In the genomic region with DNA sequence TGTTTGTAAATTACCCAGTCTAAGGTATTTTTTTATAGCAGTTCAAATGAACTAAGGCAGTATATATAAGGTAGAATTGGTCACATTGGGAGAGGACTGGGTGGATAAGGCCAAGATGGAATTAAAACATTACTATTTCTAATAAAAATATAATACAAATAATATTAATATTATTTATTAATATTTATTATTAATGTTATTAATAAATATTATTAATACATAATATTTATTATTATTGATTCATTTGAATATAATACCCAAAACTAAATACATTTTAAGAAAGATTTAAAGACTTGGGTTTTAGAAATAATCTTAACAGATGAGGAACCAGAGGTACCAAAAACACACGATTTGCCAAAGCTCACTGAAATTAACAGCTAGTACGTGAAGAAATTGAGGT, we compare ENCODE assay signal across 35 cellular contexts. TPM values are rescaled to one million over a fixed set of nuclear protein-coding genes. Genes with fewer than 3 reads are reported as not detected.
"Had no signal": no experiment of that assay in that cellular context is flagged by ENCODE, and none has a peak within 500 bp of the region (broad histone marks: within the 10 kb centered on the region; RNA-seq: fewer than 3 reads in every experiment).

No MANE protein-coding gene starts in this region.

- H3K27ac ChIP-seq: epithelial cell of prostate, esophagus squamous epithelium, gastrocnemius medialis, heart right ventricle, left lung, lower lobe of right lung had no signal

- H3K4me1 ChIP-seq: esophagus squamous epithelium, gastrocnemius medialis, heart right ventricle, left lung, lower lobe of right lung had no signal

- DNase-seq: cortex of kidney; effector CD8-positive, alpha-beta T cell; effector memory CD8-positive, alpha-beta T cell; endodermal cell; erythroblast; esophagus squamous epithelium; foreskin fibroblast; foreskin melanocyte; gastrocnemius medialis; glutamatergic neuron; head of caudate nucleus; heart right ventricle; hippocampal formation; left cardiac atrium; left lung; left ventricle myocardium superior; lower lobe of right lung; mesenchymal stem cell; mucosa of descending colon; naive B cell; naive thymus-derived CD8-positive, alpha-beta T cell had no signal

- H3K4me3 ChIP-seq: esophagus squamous epithelium, gastrocnemius medialis, heart right ventricle, left lung, lower lobe of right lung, mucosa of descending colon had no signal

- H3K36me3 ChIP-seq: esophagus squamous epithelium, gastrocnemius medialis, heart right ventricle, left lung, lower lobe of right lung had no signal

- H3K27ac Mint-ChIP-seq: dendritic cell treated with granulocyte-macrophage colony-stimulating factor and Interleukin-4, amounts not matched to agents 40 ng/mL and 50 ng/mL, for 4 days; effector memory CD8-positive, alpha-beta T cell; endodermal cell; mesothelial cell of epicardium; naive B cell; naive thymus-derived CD8-positive, alpha-beta T cell had no signal

- FAIRE-seq: endometrium, islet of Langerhans, keratinocyte had no signal

- H3K9me3 ChIP-seq: gastrocnemius medialis, lower lobe of right lung, mucosa of descending colon had no signal

- H3K27me3 Mint-ChIP-seq: dendritic cell treated with granulocyte-macrophage colony-stimulating factor and Interleukin-4, amounts not matched to agents 40 ng/mL and 50 ng/mL, for 4 days; effector memory CD8-positive, alpha-beta T cell had no signal

- H3K4me3 Mint-ChIP-seq: dendritic cell treated with granulocyte-macrophage colony-stimulating factor and Interleukin-4, amounts not matched to agents 40 ng/mL and 50 ng/mL, for 4 days; effector memory CD8-positive, alpha-beta T cell; endodermal cell; mesothelial cell of epicardium; naive B cell; naive thymus-derived CD8-positive, alpha-beta T cell had no signal

- H3K27me3 ChIP-seq: esophagus squamous epithelium, gastrocnemius medialis, left lung had no signal

- ATAC-seq: effector memory CD8-positive, alpha-beta T cell; esophagus mucosa; gastrocnemius medialis; heart right ventricle; left cardiac atrium; left lung; left ventricle myocardium superior; lower lobe of right lung; mucosa of descending colon; naive thymus-derived CD8-positive, alpha-beta T cell had no signal

- H3K4me1 Mint-ChIP-seq: endodermal cell; mesothelial cell of epicardium; naive B cell; naive thymus-derived CD8-positive, alpha-beta T cell had no signal

RNA-seq across cellular contexts. Expression of a gene that starts 30.5 kb away (rescaled TPM):
- total RNA-seq: dermis microvascular lymphatic vessel endothelial cell; endodermal cell; esophagus mucosa; esophagus squamous epithelium; gastrocnemius medialis; glomerular endothelial cell; heart right ventricle; kidney epithelial cell; left cardiac atrium; left lung; left ventricle myocardium superior; lower leg skin; lower lobe of right lung; lung microvascular endothelial cell; mesenteric fat pad; mesothelial cell of epicardium; mucosa of descending colon; myocyte; naive thymus-derived CD8-positive, alpha-beta T cell had no signal
- polyA plus RNA-seq: keratinocyte; naive thymus-derived CD8-positive, alpha-beta T cell had no signal
